ENCODE assay signal across 13 cellular contexts in the genomic region with DNA sequence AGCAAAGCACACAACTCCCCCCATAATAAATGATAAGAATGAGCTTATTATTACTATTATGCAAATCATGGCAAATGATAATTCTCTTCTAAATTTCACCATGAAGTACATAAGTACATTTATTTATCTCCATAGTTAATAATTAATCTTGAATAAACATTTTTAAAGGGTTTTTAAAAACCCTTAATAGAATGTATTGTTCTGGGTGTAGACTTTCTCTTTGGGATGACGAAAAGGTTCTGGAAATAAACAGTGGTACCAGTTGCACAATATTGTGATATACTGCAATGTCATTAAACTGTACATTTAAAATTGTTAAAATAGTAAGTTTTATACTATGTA.
"Had no signal": no experiment of that assay in that cellular context is flagged by ENCODE, and none has a peak within 500 bp of the region (broad histone marks: within the 10 kb centered on the region; RNA-seq: fewer than 3 reads in every experiment).

No MANE protein-coding gene starts in this region.

- H3K4me3 Mint-ChIP-seq: natural killer cell treated with Interleukin-12 subunit alpha and Interleukin-12 subunit beta and Interleukin-15 and Interleukin-18, amount 100 ng/mL, for 72 hours; neural progenitor cell had no signal

- H3K36me3 Mint-ChIP-seq: natural killer cell treated with Interleukin-12 subunit alpha and Interleukin-12 subunit beta and Interleukin-15 and Interleukin-18, amount 100 ng/mL, for 72 hours had no signal

- ATAC-seq: heart left ventricle; natural killer cell treated with Interleukin-12 subunit alpha and Interleukin-12 subunit beta and Interleukin-15 and Interleukin-18, amount 100 ng/mL, for 72 hours had no signal

- H3K27ac Mint-ChIP-seq: natural killer cell treated with Interleukin-12 subunit alpha and Interleukin-12 subunit beta and Interleukin-15 and Interleukin-18, amount 100 ng/mL, for 72 hours; neural progenitor cell had no signal

- H3K9me3 Mint-ChIP-seq: natural killer cell treated with Interleukin-12 subunit alpha and Interleukin-12 subunit beta and Interleukin-15 and Interleukin-18, amount 100 ng/mL, for 72 hours; neural progenitor cell had no signal

- DNase-seq: effector CD4-positive, alpha-beta T cell; heart left ventricle; left ventricle myocardium inferior; midbrain; nucleus accumbens; ovary; stimulated activated CD4-positive, alpha-beta T cell treated with anti-CD3 and anti-CD28 coated beads, Interleukin-2, amount 100 ng/mL, for 48 hours; stimulated activated naive CD4-positive, alpha-beta T cell treated with Interleukin-2 at 50 U/mL for 16 hours; trophoblast cell had no signal

- H3K27ac ChIP-seq: coronary artery, heart left ventricle, left ventricle myocardium inferior, neural progenitor cell, ovary, right atrium auricular region had no signal

- H3K27me3 Mint-ChIP-seq: natural killer cell treated with Interleukin-12 subunit alpha and Interleukin-12 subunit beta and Interleukin-15 and Interleukin-18, amount 100 ng/mL, for 72 hours had no signal
